In the genomic region with DNA sequence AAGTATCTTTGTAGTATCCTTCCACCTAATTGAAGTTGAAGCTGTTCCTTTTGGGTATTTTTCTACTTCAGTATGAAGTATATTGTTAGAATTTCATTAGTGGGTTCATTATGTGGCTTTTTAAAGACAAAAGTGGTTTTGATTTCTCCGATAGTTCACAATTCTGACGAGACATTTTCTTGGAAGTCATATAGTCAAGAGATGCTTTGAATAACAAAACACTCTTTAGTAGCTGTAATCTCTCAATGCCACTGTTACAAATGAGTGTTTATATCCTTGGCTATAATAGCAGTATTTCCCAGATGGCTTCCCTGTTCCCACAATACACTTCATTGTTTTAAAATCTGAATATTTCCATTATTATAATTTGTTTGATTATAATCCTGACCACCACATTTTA, we compare ENCODE assay signal across 15 cellular contexts.
DNase-seq lines count a peak whose midpoint lies in the region; ATAC-seq and TF ChIP-seq lines count a peak whose summit lies in the region.
"Had no signal": no experiment of that assay in that cellular context is flagged by ENCODE, and none has a peak within 500 bp of the region (broad histone marks: within the 10 kb centered on the region; RNA-seq: fewer than 3 reads in every experiment).

No MANE protein-coding gene starts in this region.

- no peaks in the 10 kb centered on the region for H3K9me3 Mint-ChIP-seq in MCF 10A (ENCODE audit: unreplicated experiment)
- H3K9me3 Mint-ChIP-seq: CD14-positive monocyte, H9, IgD-negative memory B cell had no signal

- H3K27ac Mint-ChIP-seq in MCF 10A (ENCODE audit: low read depth, unreplicated experiment), result no peak overlapping the region
- H3K27ac Mint-ChIP-seq: CD14-positive monocyte; CD4-positive, alpha-beta memory T cell; H9; IgD-negative memory B cell had no signal

- 45% methylated on average over 2 of the region's 2 CpGs for WGBS in mammary epithelial cell (ENCODE audit: low coverage, missing lambda C conversion rate)

- dilution Hi-C loops in mammary epithelial cell (cut with HindIII; ENCODE audit: low sequenced_read_pairs), result no loop called here

- BruUV-seq in mammary epithelial cell (replicated peaks; lab: Mats Ljungman, UMichigan) (no TSS peak), MCF 10A (replicated peaks; lab: Mats Ljungman, UMichigan) (no TSS peak)

- H4K20me1 ChIP-seq in mammary epithelial cell (ENCODE audit: insufficient read depth, low read length), result no peaks in the 10 kb centered on the region
- H4K20me1 ChIP-seq: BLaER1 had no signal

- TF ChIP-seq CTCF in mammary epithelial cell (conservative IDR thresholded peaks at IDR 0.05 in 1 of 2, IDR thresholded peaks at IDR 0.05 in 1 of 2; ENCODE audit: extremely low read depth in 1 of 2, insufficient read depth in 1 of 2, low read depth in 1 of 2, low read length in 2 of 2) (no peak), MCF 10A (IDR thresholded peaks at IDR 0.05; ENCODE audit: unreplicated experiment) (no peak), RWPE2 (IDR thresholded peaks at IDR 0.05; ENCODE audit: poor library complexity, severe bottlenecking) (no peak)

- peak overlapping the region; percentile 90 for H3K27ac ChIP-seq in mammary epithelial cell (ENCODE audit: insufficient read depth, low read depth, low read length)
- peak overlapping the region; percentile 100 for H3K27ac ChIP-seq in RWPE2 (ENCODE audit: poor library complexity, severe bottlenecking)
- H3K27ac ChIP-seq: BLaER1, HL-60 had no signal

- no peak overlapping the region for H2AFZ ChIP-seq in mammary epithelial cell (ENCODE audit: low read depth, low read length)

- intact Hi-C loops in mammary epithelial cell (cut with micrococcal nuclease) (no loop called here), MCF 10A (cut with micrococcal nuclease) (no loop called here), cardiac septum (cut with DNase I) (no loop called here)

- H3K36me3 Mint-ChIP-seq in MCF 10A (ENCODE audit: insufficient read depth, unreplicated experiment), result no peaks in the 10 kb centered on the region
- H3K36me3 Mint-ChIP-seq: CD14-positive monocyte; CD4-positive, alpha-beta memory T cell; IgD-negative memory B cell had no signal

- CTCF ChIA-PET in mammary epithelial cell (lab: Charles Lee; ENCODE audit: low non-redundant PET), result no interaction called here
- CTCF ChIA-PET in MCF 10A (lab: Yijun Ruan, JAX), result interaction anchor here (0.6 to 1.2 kb wide), 4 partner anchors 52 to 1657 kb away, joined by 3 read pairs; no protein-coding TSS in a partner anchor

- no peaks in the 10 kb centered on the region for H3K79me2 ChIP-seq in mammary epithelial cell (ENCODE audit: insufficient read depth, low read length)

- peaks cover 36% of the 10 kb centered on the region for H3K4me1 Mint-ChIP-seq in MCF 10A (ENCODE audit: insufficient read depth, unreplicated experiment)
- H3K4me1 Mint-ChIP-seq: CD14-positive monocyte; CD4-positive, alpha-beta memory T cell; IgD-negative memory B cell had no signal

- H3K9ac ChIP-seq in mammary epithelial cell (ENCODE audit: insufficient read depth, low read length), result no peak overlapping the region
- H3K9ac ChIP-seq: BLaER1 had no signal

- ATAC-seq in RWPE2 (ENCODE audit: low read depth), result no peak

- H3K27me3 Mint-ChIP-seq in MCF 10A (ENCODE audit: insufficient read depth, unreplicated experiment), result no peaks in the 10 kb centered on the region

- H3K4me3 Mint-ChIP-seq in MCF 10A (ENCODE audit: unreplicated experiment), result no peak overlapping the region
- H3K4me3 Mint-ChIP-seq: CD14-positive monocyte; CD4-positive, alpha-beta memory T cell; H9; IgD-negative memory B cell had no signal

- no peak for DNase-seq in mammary epithelial cell
- no peak for DNase-seq in MCF 10A (ENCODE audit: unreplicated experiment)
- no peak for DNase-seq in RWPE2 (ENCODE audit: low spot score)
- DNase-seq in foreskin melanocyte, result peak; percentile 77
- no peak for DNase-seq in cardiac septum (ENCODE audit: low spot score)
- no peak for DNase-seq in HUDEP-2 (lab: John Stamatoyannopoulos, UW; ENCODE audit: unreplicated experiment in 76 of 76)
- DNase-seq in DMS53 (lab: John Stamatoyannopoulos, UW), result no peak
- DNase-seq: 8988T; Calu3; CD4-positive, alpha-beta memory T cell; H9 had no signal

- H3K36me3 ChIP-seq in mammary epithelial cell (ENCODE audit: insufficient read depth, low read length) (no peaks in the 10 kb centered on the region), RWPE2 (ENCODE audit: low read depth) (no peaks in the 10 kb centered on the region)
- H3K36me3 ChIP-seq: BLaER1 had no signal

- POLR2A ChIA-PET in MCF 10A (lab: Yijun Ruan, JAX), result interaction anchor here (0.7 to 1.5 kb wide), 3 partner anchors 15 to 118 kb away, joined by 4 to 7 read pairs (median 4); no protein-coding TSS in a partner anchor

- peak overlapping the region; percentile 30 for H3K4me2 ChIP-seq in mammary epithelial cell (ENCODE audit: insufficient read depth, low read depth, low read length)
- H3K4me2 ChIP-seq: BLaER1 had no signal

- H3K4me1 ChIP-seq in mammary epithelial cell (ENCODE audit: insufficient read depth, low read length), result peaks cover 68% of the 10 kb centered on the region
- peaks cover 63% of the 10 kb centered on the region for H3K4me1 ChIP-seq in RWPE2 (ENCODE audit: insufficient read depth, poor library complexity, severe bottlenecking)
- H3K4me1 ChIP-seq: BLaER1 had no signal

- H3K27me3 ChIP-seq in mammary epithelial cell (ENCODE audit: insufficient read depth, low read length) (no peaks in the 10 kb centered on the region), RWPE2 (ENCODE audit: insufficient read depth, poor library complexity, severe bottlenecking) (no peaks in the 10 kb centered on the region)
- H3K27me3 ChIP-seq: BLaER1 had no signal

- in situ Hi-C loops in mammary epithelial cell (cut with MboI; ENCODE audit: low sequenced_read_pairs in 2 of 2), result no loop called here

- H3K9me3 ChIP-seq in mammary epithelial cell (replicated peaks; ENCODE audit: insufficient read depth, low read length) (no peaks in the 10 kb centered on the region), RWPE2 (ENCODE audit: severe bottlenecking) (no peaks in the 10 kb centered on the region)
- H3K9me3 ChIP-seq: BLaER1 had no signal

- H3K4me3 ChIP-seq in mammary epithelial cell (replicated peaks in 1 of 3; ENCODE audit: insufficient read depth in 1 of 3, low read depth in 2 of 3, low read length in 3 of 3) (no peak overlapping the region), RWPE2 (ENCODE audit: severe bottlenecking) (no peak overlapping the region)
- H3K4me3 ChIP-seq: BLaER1 had no signal
